ENCODE assay signal across 9 cellular contexts in the genomic region with DNA sequence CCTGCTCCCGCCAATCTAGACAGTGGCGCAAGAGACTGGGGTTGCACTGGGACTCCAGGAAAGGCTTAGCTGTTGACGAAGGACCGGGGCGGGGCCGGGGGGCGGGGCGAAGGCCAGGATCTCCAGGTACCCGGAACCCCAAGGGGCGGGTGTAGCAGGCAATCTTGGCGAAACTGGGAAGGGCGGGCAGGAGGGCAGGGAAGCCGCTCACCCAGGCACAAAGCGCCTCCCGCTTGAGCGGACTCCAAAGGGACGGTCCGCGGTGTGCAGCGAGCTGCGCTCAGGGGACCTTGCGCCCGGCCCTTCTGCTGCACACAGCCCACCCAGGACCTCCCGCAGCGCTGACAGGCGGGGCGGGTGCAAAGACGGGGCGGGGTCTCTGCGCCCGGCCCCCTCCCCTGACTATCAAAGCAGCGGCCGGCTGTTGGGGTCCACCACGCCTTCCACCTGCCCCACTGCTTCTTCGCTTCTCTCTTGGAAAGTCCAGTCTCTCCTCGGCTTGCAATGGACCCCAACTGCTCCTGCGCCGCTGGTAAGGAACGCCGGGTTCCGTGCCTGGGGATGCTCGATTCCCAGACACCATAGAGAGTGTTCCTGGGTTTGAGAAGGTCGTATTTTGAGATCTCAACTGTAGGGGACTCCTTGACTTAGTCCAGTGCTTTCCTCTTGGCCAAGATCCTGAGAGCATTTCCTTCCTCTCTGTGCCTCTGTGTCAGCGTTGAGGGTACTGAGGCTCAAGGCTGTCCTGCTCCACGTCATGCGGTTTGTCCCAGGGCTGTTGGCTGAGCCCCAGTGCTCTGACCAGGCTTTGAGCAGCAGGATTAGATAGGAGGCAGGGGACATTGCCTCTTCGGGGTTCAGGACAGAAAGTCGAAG. TPM values are rescaled to one million over a fixed set of nuclear protein-coding genes. Genes with fewer than 3 reads are reported as not detected.
DNase-seq lines count a peak whose midpoint lies in the region; ATAC-seq and TF ChIP-seq lines count a peak whose summit lies in the region.
"Had no signal": no experiment of that assay in that cellular context is flagged by ENCODE, and none has a peak within 500 bp of the region (broad histone marks: within the 10 kb centered on the region; RNA-seq: fewer than 3 reads in every experiment).

Gene MT1F (plus strand): TSS at position 405 of the 876 bp plus-strand sequence. CDS start 100 bp downstream, at position 505.

- peak in 1 of 4 donors; percentile 1 for TF ChIP-seq EP300 in upper lobe of left lung (IDR thresholded peaks at IDR 0.05)

- DNase-seq in Caki2 (ENCODE audit: low read depth), result peak; percentile 72
- peak; percentile 81 for DNase-seq in HuH-7.5 (ENCODE audit: low spot score)
- peak; percentile 75 for DNase-seq in SW480 (ENCODE audit: low spot score)
- peak; percentile 32 for DNase-seq in adipocyte (ENCODE audit: low read depth)
- DNase-seq in left ventricle myocardium inferior, result peak; percentile 73
- peak; percentile 96 for DNase-seq in prostate gland (ENCODE audit: low spot score)
- peak; percentile 96 to 98 for DNase-seq in upper lobe of left lung

- in situ Hi-C loops in Caki2 (cut with HindIII; ENCODE audit: low pct_unique_long_range_greater_than_20kb, low sequenced_read_pairs), result no loop called here

- 4% methylated on average over 39 of the region's 48 CpGs for WGBS in prostate gland
- 3 to 4% methylated on average over 13 to 32 of the region's 48 CpGs for WGBS in upper lobe of left lung, 2 donors

- H3K9me3 ChIP-seq in adipocyte (ENCODE audit: control insufficient read depth, low read length) (no peaks in the 10 kb centered on the region), left ventricle myocardium inferior (replicated peaks) (no peaks in the 10 kb centered on the region), prostate gland (no peaks in the 10 kb centered on the region), upper lobe of left lung (no peaks in the 10 kb centered on the region)

- TF ChIP-seq CTCF in left ventricle myocardium inferior (IDR thresholded peaks at IDR 0.05; ENCODE audit: borderline replicate concordance), result no peak
- no peak for TF ChIP-seq CTCF in prostate gland (IDR thresholded peaks at IDR 0.05)
- TF ChIP-seq CTCF in upper lobe of left lung (IDR thresholded peaks at IDR 0.05), result no peak

- H3K27me3 ChIP-seq in adipocyte (replicated peaks; ENCODE audit: control insufficient read depth, insufficient read depth, low read length) (peaks cover 39% of the 10 kb centered on the region), left ventricle myocardium inferior (ENCODE audit: low read depth) (peaks cover 35% of the 10 kb centered on the region), prostate gland (replicated peaks; ENCODE audit: insufficient read depth) (no peaks in the 10 kb centered on the region), upper lobe of left lung (peaks cover 0 to 3% (median under 1%) of the 10 kb centered on the region in 4 donors)

- intact Hi-C loops in left ventricle myocardium inferior (cut with micrococcal nuclease) (no loop called here), prostate gland (cut with DNase I) (no loop called here)

- no peaks in the 10 kb centered on the region for H3K36me3 ChIP-seq in adipocyte (ENCODE audit: control insufficient read depth, insufficient read depth, low read length, severe bottlenecking)
- H3K36me3 ChIP-seq in left ventricle myocardium inferior, result no peaks in the 10 kb centered on the region
- H3K36me3 ChIP-seq in prostate gland, result no peaks in the 10 kb centered on the region
- H3K36me3 ChIP-seq in upper lobe of left lung, result no peaks in the 10 kb centered on the region

- H3K9ac ChIP-seq in adipocyte (ENCODE audit: low read length), result peak within 1 kb of the TSS; percentile 17

- ATAC-seq in upper lobe of left lung (ENCODE audit: low FRiP score in 2 of 2), result peak; percentile 88 to 92
- no peak for ATAC-seq in HG03469 (IDR thresholded peaks at IDR 0.05; ENCODE audit: unreplicated experiment)

- H3K27ac ChIP-seq in left ventricle myocardium inferior (replicated peaks) (peak within 1 kb of the TSS; percentile 24), prostate gland (peak within 1 kb of the TSS; percentile 49 to 67), upper lobe of left lung (peak within 1 kb of the TSS; percentile 24 to 81 (median 50))

- TF ChIP-seq POLR2A in prostate gland (IDR thresholded peaks at IDR 0.05), result peak; percentile 58
- peak in 1 of 4 donors; percentile 46 for TF ChIP-seq POLR2A in upper lobe of left lung (IDR thresholded peaks at IDR 0.05)

- H3K4me3 ChIP-seq in adipocyte (ENCODE audit: low read length) (peak within 1 kb of the TSS; percentile 70), left ventricle myocardium inferior (peak within 1 kb of the TSS; percentile 72), prostate gland (peak within 1 kb of the TSS; percentile 39 to 47), upper lobe of left lung (peak within 1 kb of the TSS; percentile 19 to 75 (median 66))

- H3K4me1 ChIP-seq in adipocyte (ENCODE audit: control insufficient read depth, insufficient read depth, low read length), result peaks cover 16% of the 10 kb centered on the region
- peaks cover 19% of the 10 kb centered on the region for H3K4me1 ChIP-seq in left ventricle myocardium inferior
- H3K4me1 ChIP-seq in prostate gland (replicated peaks), result peaks cover 4% of the 10 kb centered on the region
- H3K4me1 ChIP-seq in upper lobe of left lung, result peaks cover 7 to 21% (median 16%) of the 10 kb centered on the region in 4 donors

RNA-seq across cellular contexts. Expression of gene MT1F, which starts in this region (rescaled TPM):
- total RNA-seq in Caki2 (2014; rRNA removed; shearing (Covaris generic); ENCODE audit: low replicate concordance), result 17.6 TPM in 1 of 2 replicates, not detected in the other
- total RNA-seq in left ventricle myocardium inferior, result 0.85 TPM
- 10 to 100 TPM; 18.5 to 37.3 TPM for total RNA-seq in prostate gland
- total RNA-seq in upper lobe of left lung, result 10 to 100 TPM in 2 of 6 donors, 1 to 10 TPM in 4; 4.7 to 21.0 (median 8.6) TPM
- total RNA-seq: HT1080 had no signal

Comparison
In these comparisons a context has a peak if more than half of its experiments do, and no peak if none do; other contexts are left out.
1. Peak in DNase-seq, H3K4me3 ChIP-seq and H3K27ac ChIP-seq in left ventricle myocardium inferior; RNA of the gene not detected or under 1 TPM.
2. DNase-seq: peak in every context shown above with its lines; median percentile 97 in upper lobe of left lung; 96 in prostate gland; 81 in HuH-7.5; 75 in SW480; 73 in left ventricle myocardium inferior; 72 in Caki2; 32 in adipocyte.